ENCODE assay signal across 23 cellular contexts in the genomic region with DNA sequence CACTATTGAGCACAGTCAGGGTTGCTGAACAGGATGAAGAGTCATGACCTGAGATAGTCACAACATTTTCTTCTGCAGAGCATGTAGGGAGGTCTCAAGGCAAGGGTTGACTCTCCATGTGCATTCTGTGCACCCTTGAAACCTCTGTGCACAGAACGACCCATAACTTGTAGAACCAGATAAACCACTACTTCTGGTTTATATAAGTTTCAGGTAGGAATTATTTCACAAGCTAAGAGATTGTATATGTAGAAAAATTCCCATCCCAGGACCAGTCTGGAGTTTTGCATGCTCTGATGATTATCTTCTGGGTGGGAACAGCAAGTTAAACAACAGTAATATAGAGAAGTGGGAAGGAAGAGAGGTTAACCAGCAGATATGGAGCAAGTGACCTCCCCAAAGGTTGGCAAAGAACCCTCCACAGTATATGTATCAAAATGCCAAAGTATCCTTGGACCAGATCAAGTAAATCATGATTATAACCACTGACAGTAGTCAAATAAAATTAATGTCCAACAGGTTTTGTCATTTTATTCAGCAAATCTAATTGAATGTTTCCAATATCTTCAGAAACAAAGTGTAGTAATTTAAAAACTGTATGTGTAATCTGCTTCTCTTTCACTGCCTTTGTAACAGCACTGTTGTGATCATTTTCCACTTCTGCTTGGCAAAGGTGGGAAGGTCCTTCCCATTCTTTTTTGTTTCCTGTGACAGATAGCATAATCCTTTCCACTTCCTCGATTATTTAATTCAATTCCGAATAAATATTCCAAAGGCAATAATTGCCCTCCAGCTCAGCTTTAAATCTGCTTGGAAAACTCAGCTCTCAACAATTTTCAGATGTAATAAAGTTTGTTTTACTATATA.
"Had no signal": no experiment of that assay in that cellular context is flagged by ENCODE, and none has a peak within 500 bp of the region (broad histone marks: within the 10 kb centered on the region; RNA-seq: fewer than 3 reads in every experiment).

No MANE protein-coding gene starts in this region.

- H3K79me2 ChIP-seq: hepatocyte had no signal

- H3K4me1 ChIP-seq: esophagus muscularis mucosa, foreskin keratinocyte, gastroesophageal sphincter, heart left ventricle, left lung, pancreas, right lobe of liver, thyroid gland had no signal

- H3K4me2 ChIP-seq: hepatocyte had no signal

- H3K4me3 ChIP-seq: esophagus muscularis mucosa, gastroesophageal sphincter, heart left ventricle, hepatocyte, left lung, mucosa of descending colon, pancreas, right lobe of liver, thyroid gland had no signal

- H3K27me3 ChIP-seq: esophagus muscularis mucosa, foreskin keratinocyte, gastroesophageal sphincter, heart left ventricle, hepatocyte, left lung, pancreas, right lobe of liver, thyroid gland had no signal

- DNase-seq: effector CD8-positive, alpha-beta T cell; endodermal cell; foreskin keratinocyte; heart left ventricle; kidney; left lung; mesenchymal stem cell; mucosa of descending colon; naive B cell; nephron progenitor cell; occipital lobe; pancreas; right lobe of liver; small intestine; stimulated activated CD4-positive, alpha-beta T cell treated with anti-CD3 and anti-CD28 coated beads, Interleukin-15, amount 100 ng/mL, for 24 hours; stimulated activated CD4-positive, alpha-beta T cell treated with anti-CD3 and anti-CD28 coated beads, Interleukin-4, amount 100 ng/mL, for 1 hour; stimulated activated CD8-positive, alpha-beta memory T cell treated with anti-CD3 and anti-CD28 coated beads, Interleukin-4, amount 100 ng/mL, for 48 hours; stimulated activated naive CD4-positive, alpha-beta T cell; stimulated activated naive CD8-positive, alpha-beta T cell treated with anti-CD3 and anti-CD28 coated beads, Interleukin-15, amount 100 ng/mL, for 72 hours; thyroid gland had no signal

- H2AFZ ChIP-seq: hepatocyte had no signal

- H3K9me3 ChIP-seq: esophagus muscularis mucosa, gastroesophageal sphincter, left lung, mucosa of descending colon, pancreas, right lobe of liver, thyroid gland had no signal

- H3K27ac ChIP-seq: esophagus muscularis mucosa, foreskin keratinocyte, gastroesophageal sphincter, heart left ventricle, hepatocyte, left lung, pancreas, right lobe of liver, thyroid gland had no signal

- H3K36me3 ChIP-seq: esophagus muscularis mucosa, gastroesophageal sphincter, heart left ventricle, left lung, pancreas, right lobe of liver, thyroid gland had no signal
